Comparison of ENCODE assay signal across 7 cellular contexts in genomic region chr17:36696805-36697204, GRCh38.
"Had no signal": no experiment of that assay in that cellular context is flagged by ENCODE, and none has a peak within 500 bp of the region (broad histone marks: within the 10 kb centered on the region; RNA-seq: fewer than 3 reads in every experiment).

No MANE protein-coding gene starts in this region.

- H3K27ac ChIP-seq: HL-60 had no signal

- ATAC-seq: HepG2 had no signal

- H3K4me1 Mint-ChIP-seq: IgD-negative memory B cell had no signal

- H3K9me3 Mint-ChIP-seq: IgD-negative memory B cell had no signal

- DNase-seq: IMR-90, KBM-7, KG1 had no signal

- FAIRE-seq: HepG2, HTR-8/SVneo had no signal

- H3K36me3 Mint-ChIP-seq: IgD-negative memory B cell had no signal

- H3K4me3 Mint-ChIP-seq: IgD-negative memory B cell had no signal
